Comparison of ENCODE assay signal across 30 cellular contexts in genomic region chr6:103080497-103080896, GRCh38.
"Had no signal": no experiment of that assay in that cellular context is flagged by ENCODE, and none has a peak within 500 bp of the region (broad histone marks: within the 10 kb centered on the region; RNA-seq: fewer than 3 reads in every experiment).

No MANE protein-coding gene starts in this region.

- H3K27me3 ChIP-seq: brain microvascular endothelial cell, dorsolateral prefrontal cortex, esophagus muscularis mucosa, foreskin keratinocyte, gastrocnemius medialis, heart right ventricle had no signal

- H3K4me1 ChIP-seq: esophagus muscularis mucosa, foreskin keratinocyte, gastrocnemius medialis, heart right ventricle had no signal

- H3K36me3 ChIP-seq: brain microvascular endothelial cell, esophagus muscularis mucosa, gastrocnemius medialis, heart right ventricle had no signal

- H3K27ac ChIP-seq: brain microvascular endothelial cell, coronary artery, dorsolateral prefrontal cortex, esophagus muscularis mucosa, foreskin keratinocyte, gastrocnemius medialis, heart right ventricle, VCaP had no signal

- DNase-seq: activated CD4-positive, alpha-beta T cell treated with anti-CD3 and anti-CD28 coated beads for 1 hour; activated CD4-positive, alpha-beta T cell treated with anti-CD3 and anti-CD28 coated beads for 4 hours; activated CD4-positive, alpha-beta T cell treated with anti-CD3 and anti-CD28 coated beads, Interleukin-2, amount 10 ng/mL, durations not matched to agents 7 days and 5 days; activated CD4-positive, alpha-beta T cell treated with anti-CD3 and anti-CD28 coated beads, Interleukin-2, amount 50 U/mL, for 4 hours; activated CD8-positive, alpha-beta memory T cell treated with anti-CD3 and anti-CD28 coated beads for 24 hours; activated CD8-positive, alpha-beta T cell treated with anti-CD3 and anti-CD28 coated beads for 36 hours; activated effector memory CD4-positive, alpha-beta T cell treated with Interleukin-2 at 50 U/mL for 16 hours; activated gamma-delta T cell treated with Interleukin-2 at 50 U/mL for 16 hours; activated naive CD4-positive, alpha-beta T cell treated with anti-CD3 and anti-CD28 coated beads, Interleukin-2, amount 50 U/mL, for 16 hours; activated naive CD4-positive, alpha-beta T cell treated with Interleukin-2 at 50 U/mL for 16 hours; activated T-cell treated with anti-CD3 and anti-CD28 coated beads, Interleukin-2, amount 50 U/mL, for 4 hours; amniotic stem cell; anterior cingulate cortex; brain microvascular endothelial cell; dorsolateral prefrontal cortex; effector memory CD8-positive, alpha-beta T cell; erythroblast; foreskin keratinocyte; gastrocnemius medialis; heart right ventricle; T-helper 1 cell; T-helper 17 cell had no signal

- H3K4me3 ChIP-seq: coronary artery, dorsolateral prefrontal cortex, esophagus muscularis mucosa, gastrocnemius medialis, heart right ventricle had no signal

- FAIRE-seq: astrocyte, bronchial epithelial cell, TTC549 had no signal

- H3K9me3 ChIP-seq: esophagus muscularis mucosa, gastrocnemius medialis, heart right ventricle had no signal

- ATAC-seq: activated CD8-positive, alpha-beta T cell treated with anti-CD3 and anti-CD28 coated beads for 36 hours; activated T-cell treated with anti-CD3 and anti-CD28 coated beads, Interleukin-2, amount 50 U/mL, for 4 hours; activated T-helper 17 cell treated with anti-CD3 and anti-CD28 coated beads, Interleukin-2, amount 50 U/mL, for 72 hours; effector memory CD8-positive, alpha-beta T cell; foreskin keratinocyte; gastrocnemius medialis; heart right ventricle; T-helper 17 cell; WTC11 had no signal
